In genomic region chr16:2003827-2004641, GRCh38 we compare ENCODE assay signal across 8 cellular contexts. TPM values are rescaled to one million over a fixed set of nuclear protein-coding genes. Genes with fewer than 3 reads are reported as not detected.
DNase-seq lines count a peak whose midpoint lies in the region; ATAC-seq and TF ChIP-seq lines count a peak whose summit lies in the region.

No MANE protein-coding gene starts in this region.

- no peak overlapping the region for H3K27ac Mint-ChIP-seq in activated CD4-positive, alpha-beta T cell treated with anti-CD3 and anti-CD28 coated beads for 36 hours

- no peaks in the 10 kb centered on the region for H3K9me3 Mint-ChIP-seq in activated CD4-positive, alpha-beta T cell treated with anti-CD3 and anti-CD28 coated beads for 36 hours (ENCODE audit: low read depth)

- POLR2A ChIA-PET in activated CD4-positive, alpha-beta T cell treated with anti-CD3 and anti-CD28 coated beads for 36 hours (lab: Charles Lee): interaction anchor here (0.9 to 1.1 kb wide), 4 partner anchors 10 to 151 kb away, joined by 3 to 4 read pairs (median 3); partner anchors contain the start of gene TRAF7

- H3K36me3 Mint-ChIP-seq in activated CD4-positive, alpha-beta T cell treated with anti-CD3 and anti-CD28 coated beads for 36 hours (ENCODE audit: low read depth): peaks cover 35% of the 10 kb centered on the region

- no peak overlapping the region for H3K4me3 Mint-ChIP-seq in activated CD4-positive, alpha-beta T cell treated with anti-CD3 and anti-CD28 coated beads for 36 hours

- ATAC-seq in HG03175 (IDR thresholded peaks at IDR 0.05; ENCODE audit: unreplicated experiment) (peak; percentile 81), left colon (peak; percentile 77), HG03457 (IDR thresholded peaks at IDR 0.05; ENCODE audit: unreplicated experiment) (no peak)
- ATAC-seq in activated CD4-positive, alpha-beta T cell treated with anti-CD3 and anti-CD28 coated beads for 36 hours: peak; percentile 93

- H3K27me3 ChIP-seq in GM06990 (replicated peaks; ENCODE audit: control insufficient read depth, insufficient read depth, low read length): no peaks in the 10 kb centered on the region

- intact Hi-C loops in activated CD4-positive, alpha-beta T cell treated with anti-CD3 and anti-CD28 coated beads for 36 hours (cut with DNase I, micrococcal nuclease): loop anchor here in 1 of 2 experiments (1.0 to 10.0 kb wide), 2 partner anchors 136 to 331 kb away; no protein-coding TSS in a partner anchor
- intact Hi-C loops in left colon (cut with DNase I, micrococcal nuclease): loop anchor here in 1 of 2 donors (10.0 kb wide), 1 partner anchor 141 kb away; the partner anchor contains the start of gene RAB26

- TF ChIP-seq CTCF in GM06990 (IDR thresholded peaks at IDR 0.05; ENCODE audit: insufficient read depth, low read length, poor library complexity, severe bottlenecking): peak; percentile 100
- peak; percentile 90 for TF ChIP-seq CTCF in choroid plexus epithelial cell (conservative IDR thresholded peaks at IDR 0.05; ENCODE audit: low read depth, low read length)

- H3K36me3 ChIP-seq in GM06990 (ENCODE audit: control insufficient read depth, insufficient read depth, low read length): peaks cover 46% of the 10 kb centered on the region

- H3K27me3 Mint-ChIP-seq in activated CD4-positive, alpha-beta T cell treated with anti-CD3 and anti-CD28 coated beads for 36 hours: no peaks in the 10 kb centered on the region

- H3K4me3 ChIP-seq in GM06990 (replicated peaks; ENCODE audit: low read depth, low read length): no peak overlapping the region
- peak overlapping the region; percentile 29 for H3K4me3 ChIP-seq in choroid plexus epithelial cell (ENCODE audit: low read depth, low read length)

- H3K4me1 Mint-ChIP-seq in activated CD4-positive, alpha-beta T cell treated with anti-CD3 and anti-CD28 coated beads for 36 hours: peaks cover 38% of the 10 kb centered on the region

- DNase-seq in GM06990 (ENCODE audit: extremely low read depth, insufficient read length) (peak; percentile 86), NCI-H446 (lab: John Stamatoyannopoulos, UW) (peak; percentile 88 to 95), choroid plexus epithelial cell (ENCODE audit: low read depth) (peak; percentile 85), left colon (peak; percentile 93 to 96)
- peak; percentile 95 for DNase-seq in activated CD4-positive, alpha-beta T cell treated with anti-CD3 and anti-CD28 coated beads for 36 hours
- peak; percentile 91 to 93 for DNase-seq in stimulated activated CD4-positive, alpha-beta T cell treated with anti-CD3 and anti-CD28 coated beads, Interleukin-2, amount 100 ng/mL, for 24 hours

- CTCF ChIA-PET in activated CD4-positive, alpha-beta T cell treated with anti-CD3 and anti-CD28 coated beads for 36 hours (lab: Charles Lee): interaction anchor here (0.6 to 4.1 kb wide), 23 partner anchors 8 to 475 kb away, joined by 3 to 30 read pairs (median 3); partner anchors contain the start of genes GFER, RNF151, RPS2 and TRAF7

RNA-seq across cellular contexts. Expression of gene ZNF598, which starts 5.6 kb away (rescaled TPM):
- total RNA-seq in activated CD4-positive, alpha-beta T cell treated with anti-CD3 and anti-CD28 coated beads for 36 hours: 10 to 100 TPM; 64.6 to 69.8 TPM
- 10 to 100 TPM; 45.8 to 52.8 TPM for total RNA-seq in left colon

RNA-seq across cellular contexts. Expression of gene SYNGR3, which starts 14.3 kb away (rescaled TPM):
- 1 to 10 TPM; 4.8 to 5.9 TPM for total RNA-seq in activated CD4-positive, alpha-beta T cell treated with anti-CD3 and anti-CD28 coated beads for 36 hours
- total RNA-seq in left colon: 1 to 10 TPM; 1.6 to 3.0 TPM

RNA-seq across cellular contexts. Expression of gene NPW, which starts 15.6 kb away (rescaled TPM):
- 1 to 10 TPM; 2.0 to 2.8 TPM for total RNA-seq in activated CD4-positive, alpha-beta T cell treated with anti-CD3 and anti-CD28 coated beads for 36 hours
- 1 to 10 TPM; 1.9 to 2.5 TPM for total RNA-seq in left colon

RNA-seq across cellular contexts. Expression of gene GFER, which starts 20.0 kb away (rescaled TPM):
- total RNA-seq in activated CD4-positive, alpha-beta T cell treated with anti-CD3 and anti-CD28 coated beads for 36 hours: 10 to 100 TPM; 25.0 to 25.8 TPM
- total RNA-seq in left colon: 10 to 100 TPM; 73.7 to 82.3 TPM

RNA-seq across cellular contexts. Expression of gene NHERF2, which starts 22.7 kb away (rescaled TPM):
- total RNA-seq in activated CD4-positive, alpha-beta T cell treated with anti-CD3 and anti-CD28 coated beads for 36 hours: 1 to 10 TPM; 1.9 to 2.7 TPM
- total RNA-seq in left colon: 10 to 100 TPM; 69.3 to 73.7 TPM
